In genomic region chr13:44299142-44299541, GRCh38 we compare ENCODE assay signal across 18 cellular contexts.
DNase-seq lines count a peak whose midpoint lies in the region; ATAC-seq and TF ChIP-seq lines count a peak whose summit lies in the region.
"Had no signal": no experiment of that assay in that cellular context is flagged by ENCODE, and none has a peak within 500 bp of the region (broad histone marks: within the 10 kb centered on the region; RNA-seq: fewer than 3 reads in every experiment).

No MANE protein-coding gene starts in this region.

- H3K4me3 Mint-ChIP-seq in activated CD4-positive, alpha-beta T cell treated with anti-CD3 and anti-CD28 coated beads, Interleukin-2, amount 10 ng/mL, durations not matched to agents 7 days and 5 days: no peak overlapping the region
- H3K4me3 Mint-ChIP-seq: T-cell had no signal

- no peaks in the 10 kb centered on the region for H3K27me3 Mint-ChIP-seq in activated CD4-positive, alpha-beta T cell treated with anti-CD3 and anti-CD28 coated beads, Interleukin-2, amount 10 ng/mL, durations not matched to agents 7 days and 5 days

- peaks cover 20% of the 10 kb centered on the region for H3K4me1 Mint-ChIP-seq in activated CD4-positive, alpha-beta T cell treated with anti-CD3 and anti-CD28 coated beads, Interleukin-2, amount 10 ng/mL, durations not matched to agents 7 days and 5 days

- no peak for ATAC-seq in GM18511 (IDR thresholded peaks at IDR 0.05; ENCODE audit: unreplicated experiment)
- ATAC-seq: Panc1, T-cell had no signal

- H3K36me3 Mint-ChIP-seq in activated CD4-positive, alpha-beta T cell treated with anti-CD3 and anti-CD28 coated beads, Interleukin-2, amount 10 ng/mL, durations not matched to agents 7 days and 5 days (ENCODE audit: low read depth): no peaks in the 10 kb centered on the region
- H3K36me3 Mint-ChIP-seq: T-cell had no signal

- POLR2A ChIA-PET in activated CD4-positive, alpha-beta T cell treated with anti-CD3 and anti-CD28 coated beads, Interleukin-2, amount 10 ng/mL, durations not matched to agents 7 days and 5 days (lab: Charles Lee): no interaction called here

- DNase-seq in EL: peak; percentile 41
- DNase-seq in HT1080 (ENCODE audit: low read depth): peak; percentile 90
- DNase-seq in RKO (ENCODE audit: low spot score): peak; percentile 3
- DNase-seq in foreskin fibroblast: peak; percentile 38 to 47
- no peak for DNase-seq in activated CD4-positive, alpha-beta T cell treated with anti-CD3 and anti-CD28 coated beads, Interleukin-2, amount 10 ng/mL, durations not matched to agents 7 days and 5 days
- no peak for DNase-seq in GM10266 (ENCODE audit: extremely low spot score)
- DNase-seq in NCI-H187 (lab: John Stamatoyannopoulos, UW): no peak
- DNase-seq: DMS153, GDM1, Kasumi-1, MG63, NCI-H1105 treated with DMSO at 0.1 percent for 48 hours, NCI-H2029 treated with DMSO at 0.1 percent for 48 hours, NCI-H510A, NCI-H69, T-cell had no signal

- no peak for TF ChIP-seq CTCF in foreskin fibroblast (IDR thresholded peaks at IDR 0.05; ENCODE audit: low read depth, low read length)
- no peak for TF ChIP-seq CTCF in GM10266 (IDR thresholded peaks at IDR 0.05; ENCODE audit: control insufficient read depth, insufficient read depth, low read depth, missing control alignments)

- H3K4me3 ChIP-seq in foreskin fibroblast (ENCODE audit: low read depth in 1 of 2, low read length in 2 of 2): no peak overlapping the region
- H3K4me3 ChIP-seq: MG63 had no signal

- H3K27ac Mint-ChIP-seq in activated CD4-positive, alpha-beta T cell treated with anti-CD3 and anti-CD28 coated beads, Interleukin-2, amount 10 ng/mL, durations not matched to agents 7 days and 5 days: no peak overlapping the region
- H3K27ac Mint-ChIP-seq: T-cell had no signal

- H3K9me3 Mint-ChIP-seq in activated CD4-positive, alpha-beta T cell treated with anti-CD3 and anti-CD28 coated beads, Interleukin-2, amount 10 ng/mL, durations not matched to agents 7 days and 5 days: no peaks in the 10 kb centered on the region

- CTCF ChIA-PET in activated CD4-positive, alpha-beta T cell treated with anti-CD3 and anti-CD28 coated beads, Interleukin-2, amount 10 ng/mL, durations not matched to agents 7 days and 5 days (lab: Charles Lee): no interaction called here

Comparison
In these comparisons a context has a peak if more than half of its experiments do, and no peak if none do; other contexts are left out.
1. DNase-seq: peak in EL (single experiment), HT1080 (single experiment), RKO (single experiment) and foreskin fibroblast (2 of 2); none in activated CD4-positive, alpha-beta T cell treated with anti-CD3 and anti-CD28 coated beads, Interleukin-2, amount 10 ng/mL, durations not matched to agents 7 days and 5 days (single experiment), GM10266 (single experiment) and NCI-H187 (0 of 2).